Comparison of ENCODE assay signal across 8 cellular contexts in genomic region chr13:74133657-74134201, GRCh38. TPM values are rescaled to one million over a fixed set of nuclear protein-coding genes. Genes with fewer than 3 reads are reported as not detected.
DNase-seq lines count a peak whose midpoint lies in the region; ATAC-seq, FAIRE-seq and TF ChIP-seq lines count a peak whose summit lies in the region.

No MANE protein-coding gene starts in this region.

- no peak for FAIRE-seq in D721Med (lab: Jason Lieb, UNC)

- peaks cover 34 to 41% of the 10 kb centered on the region in 2 donors for H3K4me1 Mint-ChIP-seq in natural killer cell treated with Interleukin-12 subunit alpha and Interleukin-12 subunit beta and Interleukin-15 and Interleukin-18, amount 100 ng/mL, for 72 hours (ENCODE audit: low read depth in 2 of 2)
- peaks cover 33% of the 10 kb centered on the region for H3K4me1 Mint-ChIP-seq in stimulated activated memory B cell treated with anti-CD40 and anti-IgM and Interleukin-4, amounts not matched to agents 10 μg/mL and 1 μg/mL and 100 μg/mL, for 72 hours

- ATAC-seq in GM21423 (IDR thresholded peaks at IDR 0.05; ENCODE audit: unreplicated experiment), result peak; percentile 40
- peak; percentile 70 to 76 for ATAC-seq in natural killer cell treated with Interleukin-12 subunit alpha and Interleukin-12 subunit beta and Interleukin-15 and Interleukin-18, amount 100 ng/mL, for 72 hours
- peak; percentile 82 for ATAC-seq in stimulated activated memory B cell treated with anti-CD40 and anti-IgM and Interleukin-4, amounts not matched to agents 10 μg/mL and 1 μg/mL and 100 μg/mL, for 72 hours

- H3K36me3 Mint-ChIP-seq in natural killer cell treated with Interleukin-12 subunit alpha and Interleukin-12 subunit beta and Interleukin-15 and Interleukin-18, amount 100 ng/mL, for 72 hours, result no peaks in the 10 kb centered on the region
- no peaks in the 10 kb centered on the region for H3K36me3 Mint-ChIP-seq in stimulated activated memory B cell treated with anti-CD40 and anti-IgM and Interleukin-4, amounts not matched to agents 10 μg/mL and 1 μg/mL and 100 μg/mL, for 72 hours

- H3K27ac Mint-ChIP-seq in natural killer cell treated with Interleukin-12 subunit alpha and Interleukin-12 subunit beta and Interleukin-15 and Interleukin-18, amount 100 ng/mL, for 72 hours, result peak overlapping the region; percentile 95 to 96
- H3K27ac Mint-ChIP-seq in stimulated activated memory B cell treated with anti-CD40 and anti-IgM and Interleukin-4, amounts not matched to agents 10 μg/mL and 1 μg/mL and 100 μg/mL, for 72 hours, result no peak overlapping the region

- H3K9me3 ChIP-seq in HUES48 (ENCODE audit: control insufficient read depth, insufficient read depth, low read length), result no peaks in the 10 kb centered on the region

- peak overlapping the region; percentile 96 for H3K27ac ChIP-seq in HUES48 (ENCODE audit: low read depth, low read length)

- no peak for TF ChIP-seq CTCF in D721Med (IDR thresholded peaks at IDR 0.05; ENCODE audit: insufficient read depth, missing control alignments)

- no peaks in the 10 kb centered on the region for H3K36me3 ChIP-seq in HUES48 (ENCODE audit: control insufficient read depth, insufficient read depth, low read length)

- H3K27me3 ChIP-seq in HUES48 (ENCODE audit: control insufficient read depth, insufficient read depth, low read length), result peaks cover 14% of the 10 kb centered on the region

- no peak overlapping the region for H3K9ac ChIP-seq in HUES48 (ENCODE audit: low read depth, low read length)

- peak; percentile 26 for DNase-seq in D721Med (ENCODE audit: insufficient read length, low spot score)
- DNase-seq in activated T-helper 1 cell treated with Interleukin-2 at 50 U/mL for 16 hours (ENCODE audit: low read depth), result peak; percentile 77
- DNase-seq in fibroblast of peridontal ligament (ENCODE audit: extremely low read depth), result peak; percentile 94
- peak; percentile 90 for DNase-seq in natural killer cell treated with Interleukin-12 subunit alpha and Interleukin-12 subunit beta and Interleukin-15 and Interleukin-18, amount 100 ng/mL, for 72 hours (ENCODE audit: low spot score)

- peaks cover 27% of the 10 kb centered on the region for H3K4me1 ChIP-seq in HUES48 (ENCODE audit: control insufficient read depth, insufficient read depth, low read length)

- peak overlapping the region; percentile 95 for H3K4me3 ChIP-seq in HUES48 (ENCODE audit: low read depth, low read length)

- H3K4me3 Mint-ChIP-seq in natural killer cell treated with Interleukin-12 subunit alpha and Interleukin-12 subunit beta and Interleukin-15 and Interleukin-18, amount 100 ng/mL, for 72 hours, result peak overlapping the region; percentile 98
- H3K4me3 Mint-ChIP-seq in stimulated activated memory B cell treated with anti-CD40 and anti-IgM and Interleukin-4, amounts not matched to agents 10 μg/mL and 1 μg/mL and 100 μg/mL, for 72 hours, result peak overlapping the region; percentile 87

- no peaks in the 10 kb centered on the region for H3K9me3 Mint-ChIP-seq in natural killer cell treated with Interleukin-12 subunit alpha and Interleukin-12 subunit beta and Interleukin-15 and Interleukin-18, amount 100 ng/mL, for 72 hours
- no peaks in the 10 kb centered on the region for H3K9me3 Mint-ChIP-seq in stimulated activated memory B cell treated with anti-CD40 and anti-IgM and Interleukin-4, amounts not matched to agents 10 μg/mL and 1 μg/mL and 100 μg/mL, for 72 hours

- no peaks in the 10 kb centered on the region for H3K27me3 Mint-ChIP-seq in natural killer cell treated with Interleukin-12 subunit alpha and Interleukin-12 subunit beta and Interleukin-15 and Interleukin-18, amount 100 ng/mL, for 72 hours
- H3K27me3 Mint-ChIP-seq in stimulated activated memory B cell treated with anti-CD40 and anti-IgM and Interleukin-4, amounts not matched to agents 10 μg/mL and 1 μg/mL and 100 μg/mL, for 72 hours, result no peaks in the 10 kb centered on the region

TF ChIP-seq in PFSK-1, 5 proteins besides CTCF, POLR2A, EP300 and RAD21:
- peak; percentile 64; the same call in 1 of the 2 replicates for TF ChIP-seq POLR2AphosphoS5 (IDR thresholded peaks at IDR 0.05; ENCODE audit: low read depth, low read length)
- TF ChIP-seq FOXP2 (optimal IDR thresholded peaks at IDR 0.05; ENCODE audit: borderline replicate concordance, extremely low read depth, extremely low read length, insufficient read depth), result no peak

RNA-seq across cellular contexts. Expression of gene KLF12, which starts 0.5 kb away (rescaled TPM):
- polyA plus RNA-seq in PFSK-1 (2012; ENCODE audit: insufficient read length, low read depth), result 2.1 TPM
- 10 to 100 TPM; 11.5 to 16.0 TPM for total RNA-seq in natural killer cell treated with Interleukin-12 subunit alpha and Interleukin-12 subunit beta and Interleukin-15 and Interleukin-18, amount 100 ng/mL, for 72 hours

Comparison
In these comparisons a context has a peak if more than half of its experiments do, and no peak if none do; other contexts are left out.
1. Peak in every context shown above with its lines: DNase-seq, ATAC-seq, H3K4me3 ChIP-seq and H3K27ac ChIP-seq.
2. DNase-seq: peak in every context shown above with its lines; median percentile 94 in fibroblast of peridontal ligament; 90 in natural killer cell treated with Interleukin-12 subunit alpha and Interleukin-12 subunit beta and Interleukin-15 and Interleukin-18, amount 100 ng/mL, for 72 hours; 77 in activated T-helper 1 cell treated with Interleukin-2 at 50 U/mL for 16 hours; 26 in D721Med.